In genomic region chr3:108218811-108219210, GRCh38 we compare ENCODE assay signal across 21 cellular contexts. TPM values are rescaled to one million over a fixed set of nuclear protein-coding genes. Genes with fewer than 3 reads are reported as not detected.
DNase-seq lines count a peak whose midpoint lies in the region; ATAC-seq, FAIRE-seq and TF ChIP-seq lines count a peak whose summit lies in the region.
"Had no signal": no experiment of that assay in that cellular context is flagged by ENCODE, and none has a peak within 500 bp of the region (broad histone marks: within the 10 kb centered on the region; RNA-seq: fewer than 3 reads in every experiment).

No MANE protein-coding gene starts in this region.

- H3K79me2 ChIP-seq in PC-3 (ENCODE audit: low read length), result peaks cover 29% of the 10 kb centered on the region

- H2BK5ac ChIP-seq in neuronal stem cell (ENCODE audit: low read length), result no peak overlapping the region

- POLR2A ChIA-PET in PC-3 (lab: Charles Lee; ENCODE audit: unreplicated experiment), result no interaction called here

- no peaks in the 10 kb centered on the region for H4K20me1 ChIP-seq in PC-3 (ENCODE audit: low read length)

- no peak overlapping the region for H2BK120ac ChIP-seq in neuronal stem cell (ENCODE audit: low read depth, low read length)

- H3K18ac ChIP-seq in neuronal stem cell (ENCODE audit: low read length), result no peak overlapping the region

- no peaks in the 10 kb centered on the region for H3K9me2 ChIP-seq in PC-3 (replicated peaks; ENCODE audit: low read length)

- H3K4me1 ChIP-seq in PC-3 (ENCODE audit: insufficient read depth, low read length) (peaks cover 41% of the 10 kb centered on the region), pancreas (peaks cover 6 to 24% (median 12%) of the 10 kb centered on the region in 3 donors), neuronal stem cell (ENCODE audit: control insufficient read depth in 2 of 2, insufficient read depth in 1 of 2, low read depth in 1 of 2, low read length in 2 of 2) (peaks cover 3 to 8% of the 10 kb centered on the region in 2 donors)

- H3F3A ChIP-seq in PC-3 (ENCODE audit: low read length, unreplicated experiment), result no peaks in the 10 kb centered on the region

- H3K23ac ChIP-seq in neuronal stem cell (ENCODE audit: low read depth, low read length, poor library complexity), result no peak overlapping the region

- H3K27me3 ChIP-seq in PC-3 (ENCODE audit: low read length) (no peaks in the 10 kb centered on the region), pancreas (no peaks in the 10 kb centered on the region), neuronal stem cell (ENCODE audit: control insufficient read depth in 3 of 3, insufficient read depth in 3 of 3, low read depth in 1 of 3, low read length in 3 of 3) (no peaks in the 10 kb centered on the region)
- H3K27me3 ChIP-seq: ascending aorta, dorsolateral prefrontal cortex, spleen, tibial nerve had no signal

- CTCF ChIA-PET in PC-3 (lab: Charles Lee), result no interaction called here

- no peak overlapping the region for H2BK15ac ChIP-seq in neuronal stem cell (ENCODE audit: low read length)

- H4K91ac ChIP-seq in neuronal stem cell (ENCODE audit: low read depth, low read length, poor library complexity), result no peak overlapping the region

- H2BK12ac ChIP-seq in neuronal stem cell (ENCODE audit: low read length), result no peak overlapping the region

- no peak overlapping the region for H4K8ac ChIP-seq in neuronal stem cell (ENCODE audit: low read depth, low read length)

- H3K9ac ChIP-seq in PC-3 (ENCODE audit: low read length) (no peak overlapping the region), neuronal stem cell (ENCODE audit: low read depth, low read length, poor library complexity) (no peak overlapping the region)

- ATAC-seq in PC-3, result no peak
- ATAC-seq in pancreas, result no peak
- ATAC-seq in HG02642 (IDR thresholded peaks at IDR 0.05; ENCODE audit: poor library complexity, unreplicated experiment), result no peak
- ATAC-seq: activated CD8-positive, alpha-beta memory T cell treated with anti-CD3 and anti-CD28 coated beads, Interleukin-2, amount 10 ng/mL, durations not matched to agents 7 days and 5 days; K562; left colon had no signal

- DNase-seq in PC-3 (peak; percentile 26), fibroblast of mammary gland (ENCODE audit: low read depth) (peak; percentile 48), pancreas (no peak), neuronal stem cell (ENCODE audit: low spot score) (no peak), T-helper 9 cell (no peak)
- no peak for DNase-seq in activated CD4-positive, alpha-beta T cell treated with anti-CD3 and anti-CD28 coated beads, Interleukin-2, amount 50 U/mL, for 1 hour
- DNase-seq: activated CD4-positive, CD25-positive, alpha-beta regulatory T cell; activated CD8-positive, alpha-beta memory T cell treated with anti-CD3 and anti-CD28 coated beads, Interleukin-2, amount 10 ng/mL, durations not matched to agents 7 days and 5 days; activated effector memory CD4-positive, alpha-beta T cell treated with Interleukin-2 at 50 U/mL for 16 hours; dorsolateral prefrontal cortex; hippocampal formation; left colon; NCI-H1092; posterior cingulate gyrus; spleen had no signal

- H3K4me3 ChIP-seq in PC-3 (ENCODE audit: low read length) (peak overlapping the region; percentile 89; the same call in 1 of the 2 replicates), fibroblast of mammary gland (ENCODE audit: control insufficient read depth, low read depth, low read length) (no peak overlapping the region), pancreas (no peak overlapping the region), neuronal stem cell (ENCODE audit: low read length in 2 of 2) (no peak overlapping the region)
- H3K4me3 ChIP-seq: ascending aorta, K562, tibial nerve had no signal

- H2AFZ ChIP-seq in PC-3 (ENCODE audit: low read length), result no peak overlapping the region
- no peak overlapping the region for H2AFZ ChIP-seq in neuronal stem cell (ENCODE audit: low read length)

- peak overlapping the region; percentile 91 for H3K4me2 ChIP-seq in PC-3 (ENCODE audit: low read length)
- H3K4me2 ChIP-seq in neuronal stem cell (ENCODE audit: insufficient read depth, low read length, poor library complexity, severe bottlenecking), result no peak overlapping the region

- H3K9me3 ChIP-seq in PC-3 (ENCODE audit: low read length) (no peaks in the 10 kb centered on the region), pancreas (no peaks in the 10 kb centered on the region), neuronal stem cell (replicated peaks in 1 of 2; ENCODE audit: control insufficient read depth in 2 of 2, insufficient read depth in 1 of 2, low read depth in 1 of 2, low read length in 2 of 2) (no peaks in the 10 kb centered on the region)
- H3K9me3 ChIP-seq: ascending aorta, spleen, tibial nerve had no signal

- BruUV-seq in PC-3 (replicated peaks; lab: Mats Ljungman, UMichigan), result no TSS peak

- H3K4ac ChIP-seq in neuronal stem cell (ENCODE audit: low read length), result no peak overlapping the region

- intact Hi-C loops in PC-3 (cut with micrococcal nuclease), result loop anchor here (5.0 kb wide), 1 partner anchor 37 kb away; no protein-coding TSS in a partner anchor
- intact Hi-C loops in pancreas (cut with DNase I), result no loop called here

- FAIRE-seq in G401.6 (lab: Jason Lieb, UNC) (peak; percentile 49), pancreas (lab: Jason Lieb, UNC) (peak; percentile 49)
- FAIRE-seq: K562 had no signal

- no peak overlapping the region for H2AK5ac ChIP-seq in neuronal stem cell (ENCODE audit: low read depth, low read length)

- peaks cover 2% of the 10 kb centered on the region for H3K79me1 ChIP-seq in neuronal stem cell (ENCODE audit: low read depth, low read length)

- TF ChIP-seq CTCF in PC-3 (conservative IDR thresholded peaks at IDR 0.05; ENCODE audit: low read depth, low read length), result no peak
- no peak for TF ChIP-seq CTCF in fibroblast of mammary gland (conservative IDR thresholded peaks at IDR 0.05; ENCODE audit: control insufficient read depth, insufficient read depth, low read depth, low read length)
- TF ChIP-seq CTCF in pancreas (IDR thresholded peaks at IDR 0.05), result no peak

- no peaks in the 10 kb centered on the region for H3K36me3 ChIP-seq in PC-3 (ENCODE audit: low read depth, low read length)
- H3K36me3 ChIP-seq in pancreas, result no peaks in the 10 kb centered on the region
- H3K36me3 ChIP-seq in neuronal stem cell (replicated peaks in 1 of 2; ENCODE audit: control insufficient read depth in 2 of 2, insufficient read depth in 2 of 2, low read length in 2 of 2), result peaks cover 0 to 24% of the 10 kb centered on the region in 2 donors

- H3K14ac ChIP-seq in neuronal stem cell (ENCODE audit: low read length), result no peak overlapping the region

- H3K27ac ChIP-seq in PC-3 (ENCODE audit: low read length), result no peak overlapping the region
- H3K27ac ChIP-seq in pancreas, result no peak overlapping the region
- H3K27ac ChIP-seq in neuronal stem cell (replicated peaks; ENCODE audit: low read length), result no peak overlapping the region
- H3K27ac ChIP-seq: ascending aorta, dorsolateral prefrontal cortex, RWPE1, tibial nerve had no signal

RNA-seq across cellular contexts. Expression of gene IFT57, which starts 3.4 kb away (rescaled TPM):
- total RNA-seq in PC-3 (2014; rRNA removed) (46.0 and 54.0 TPM in 2 replicates), pancreas (10 to 100 TPM; 25.5 to 40.2 (median 30.3) TPM)
- polyA plus RNA-seq in pancreas, result 10 to 100 TPM; 10.4 to 32.9 TPM
- polyA plus RNA-seq in neuronal stem cell (2013, experiment 1 of 2), result 49.5 TPM
- polyA plus RNA-seq in neuronal stem cell (2013, experiment 2 of 2), result 52.3 TPM

Comparison
In these comparisons a context has a peak if more than half of its experiments do, and no peak if none do; other contexts are left out.
1. DNase-seq: peak in PC-3 (single experiment) and fibroblast of mammary gland (single experiment); none in pancreas (0 of 6), activated CD4-positive, alpha-beta T cell treated with anti-CD3 and anti-CD28 coated beads, Interleukin-2, amount 50 U/mL, for 1 hour (single experiment), neuronal stem cell (single experiment) and T-helper 9 cell (single experiment).